Comparison of ENCODE assay signal across 1 cellular context in genomic region chr4:181939199-181939945, GRCh38.
TF ChIP-seq lines count a peak whose summit lies in the region.

No MANE protein-coding gene starts in this region.

TF ChIP-seq in GM23338, 12 proteins besides CTCF, POLR2A, EP300 and RAD21 (continued from another document):
- TF ChIP-seq ZNF462 (CRISPR knock-in tag; IDR thresholded peaks at IDR 0.05) (no peak), REST (IDR thresholded peaks at IDR 0.05; ENCODE audit: unreplicated experiment) (no peak), NANOG (IDR thresholded peaks at IDR 0.05; ENCODE audit: borderline replicate concordance) (no peak)
